Comparison of ENCODE assay signal across 1 cellular context in the genomic region with DNA sequence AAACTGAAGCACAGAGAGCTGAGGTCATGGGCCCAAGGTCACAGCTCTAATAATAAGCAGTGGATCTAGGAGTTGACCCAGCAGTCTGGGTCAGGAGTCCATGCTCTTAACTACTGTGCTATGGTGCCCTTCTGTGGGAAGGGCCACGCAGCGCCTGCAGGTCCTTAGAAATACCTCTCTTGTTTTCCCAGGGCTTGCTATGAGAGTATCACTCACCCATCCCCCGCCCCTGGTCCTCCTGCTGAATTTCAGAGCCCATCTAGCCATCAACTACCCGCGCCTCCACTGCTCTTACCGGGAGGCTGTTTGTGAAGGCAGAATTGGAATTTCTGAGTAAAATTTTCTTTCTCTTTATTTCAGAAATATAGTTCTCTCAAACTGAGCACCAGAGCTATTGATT.
TF ChIP-seq lines count a peak whose summit lies in the region.

No MANE protein-coding gene starts in this region.

TF ChIP-seq in K562, 482 proteins besides CTCF, POLR2A, EP300 and RAD21:
- TF ChIP-seq TAF15 (IDR thresholded peaks at IDR 0.05; ENCODE audit: low read depth, low read length) (no peak), CAMTA2 (CRISPR knock-in tag; conservative IDR thresholded peaks at IDR 0.05) (no peak), SP2 (IDR thresholded peaks at IDR 0.05; ENCODE audit: extremely low read depth, low read depth, low read length, poor library complexity, severe bottlenecking) (peak; percentile 17), EHMT2 (IDR thresholded peaks at IDR 0.05) (no peak), ZNF41 (CRISPR knock-in tag; conservative IDR thresholded peaks at IDR 0.05) (no peak)
